Comparison of ENCODE assay signal across 21 cellular contexts in genomic region chr4:119132306-119132705, GRCh38. TPM values are rescaled to one million over a fixed set of nuclear protein-coding genes. Genes with fewer than 3 reads are reported as not detected.
A peak's percentile ranks its signal among the peaks of the same experiment; 100 is the strongest.
DNase-seq lines count a peak whose midpoint lies in the region; ATAC-seq and TF ChIP-seq lines count a peak whose summit lies in the region.
"Had no signal": no experiment of that assay in that cellular context is flagged by ENCODE, and none has a peak within 500 bp of the region (broad histone marks: within the 10 kb centered on the region; RNA-seq: fewer than 3 reads in every experiment).

No MANE protein-coding gene starts in this region.

- DNase-seq in EH (ENCODE audit: low read depth) (peak; percentile 37), PC-3 (peak; percentile 23), fibroblast of peridontal ligament (ENCODE audit: extremely low read depth) (peak; percentile 37), skeletal muscle cell (ENCODE audit: low read depth) (peak; percentile 60), NCI-H187 (lab: John Stamatoyannopoulos, UW) (no peak), ecto neural progenitor cell (ENCODE audit: low spot score) (no peak), islet precursor cell (no peak), body of pancreas (no peak)
- DNase-seq: activated CD4-positive, alpha-beta T cell treated with anti-CD3 and anti-CD28 coated beads for 1 hour; adrenal gland; effector CD4-positive, alpha-beta T cell; NCI-H1436; NCI-H2171 treated with DMSO at 0.1 percent for 48 hours; T1000; uterus had no signal

- H3K79me2 ChIP-seq in PC-3 (ENCODE audit: low read length), result no peaks in the 10 kb centered on the region

- H3K9ac ChIP-seq in PC-3 (ENCODE audit: low read length), result no peak overlapping the region
- H3K9ac ChIP-seq: neural progenitor cell had no signal

- peak overlapping the region; percentile 4; the same call in 1 of the 2 replicates for H3K4me2 ChIP-seq in PC-3 (ENCODE audit: low read length)
- H3K4me2 ChIP-seq: neural progenitor cell had no signal

- POLR2A ChIA-PET in PC-3 (lab: Charles Lee; ENCODE audit: unreplicated experiment), result no interaction called here

- no peak for TF ChIP-seq POLR2A in body of pancreas (IDR thresholded peaks at IDR 0.05)

- no peaks in the 10 kb centered on the region for H3K27me3 ChIP-seq in PC-3 (ENCODE audit: low read length)
- no peaks in the 10 kb centered on the region for H3K27me3 ChIP-seq in body of pancreas
- H3K27me3 ChIP-seq: adrenal gland, neural progenitor cell, uterus had no signal

- H3K27ac ChIP-seq in PC-3 (ENCODE audit: low read length) (no peak overlapping the region), body of pancreas (no peak overlapping the region)
- H3K27ac ChIP-seq: adrenal gland, neural progenitor cell, uterus had no signal

- H3K9me2 ChIP-seq in PC-3 (replicated peaks; ENCODE audit: low read length), result no peaks in the 10 kb centered on the region

- no peaks in the 10 kb centered on the region for H3F3A ChIP-seq in PC-3 (ENCODE audit: low read length, unreplicated experiment)

- H3K9me3 ChIP-seq in PC-3 (ENCODE audit: low read length), result no peaks in the 10 kb centered on the region
- no peaks in the 10 kb centered on the region for H3K9me3 ChIP-seq in body of pancreas
- H3K9me3 ChIP-seq: adrenal gland, uterus had no signal

- no peaks in the 10 kb centered on the region for H3K36me3 ChIP-seq in PC-3 (ENCODE audit: low read depth, low read length)
- no peaks in the 10 kb centered on the region for H3K36me3 ChIP-seq in body of pancreas (replicated peaks in 1 of 2; ENCODE audit: insufficient read depth in 1 of 2, low read depth in 2 of 2)
- H3K36me3 ChIP-seq: adrenal gland, neural progenitor cell, uterus had no signal

- no peak overlapping the region for H2AFZ ChIP-seq in PC-3 (ENCODE audit: low read length)
- H2AFZ ChIP-seq: neural progenitor cell had no signal

- ATAC-seq in PC-3 (peak; percentile 51), body of pancreas (no peak)
- ATAC-seq: activated T-helper 17 cell treated with anti-CD3 and anti-CD28 coated beads, Interleukin-2, amount 50 U/mL, for 72 hours; HCT116; Panc1 had no signal

- CTCF ChIA-PET in PC-3 (lab: Charles Lee), result no interaction called here

- 79 to 86% methylated on average over 5 of the region's 5 CpGs for WGBS in body of pancreas, 2 donors

- no TSS peak for BruUV-seq in PC-3 (replicated peaks; lab: Mats Ljungman, UMichigan)

- intact Hi-C loops in PC-3 (cut with micrococcal nuclease) (no loop called here), body of pancreas (cut with DNase I) (no loop called here)

- H4K20me1 ChIP-seq in PC-3 (ENCODE audit: low read length), result no peaks in the 10 kb centered on the region

- TF ChIP-seq CTCF in PC-3 (conservative IDR thresholded peaks at IDR 0.05; ENCODE audit: low read depth, low read length) (no peak), body of pancreas (IDR thresholded peaks at IDR 0.05) (no peak)

- H3K4me1 ChIP-seq in PC-3 (ENCODE audit: insufficient read depth, low read length), result peaks cover 12% of the 10 kb centered on the region
- peaks cover 20% of the 10 kb centered on the region for H3K4me1 ChIP-seq in body of pancreas
- H3K4me1 ChIP-seq: neural progenitor cell, uterus had no signal

- H3K4me3 ChIP-seq in PC-3 (ENCODE audit: low read length) (no peak overlapping the region), skeletal muscle cell (ENCODE audit: low read depth, low read length) (no peak overlapping the region), body of pancreas (no peak overlapping the region)
- H3K4me3 ChIP-seq: adrenal gland, neural progenitor cell, uterus had no signal

RNA-seq across cellular contexts. Expression of gene MYOZ2, which starts 3.3 kb away (rescaled TPM):
- total RNA-seq in PC-3 (2014; rRNA removed) (not detected in 2 replicates), body of pancreas (not detected)
- total RNA-seq: activated T-helper 17 cell treated with anti-CD3 and anti-CD28 coated beads, Interleukin-2, amount 50 U/mL, for 72 hours; HT-29; mononuclear cell had no signal

Comparison
In these comparisons a context has a peak if more than half of its experiments do, and no peak if none do; other contexts are left out.
1. DNase-seq: peak in EH (single experiment), PC-3 (single experiment), fibroblast of peridontal ligament (single experiment) and skeletal muscle cell (single experiment); none in NCI-H187 (0 of 2), ecto neural progenitor cell (single experiment), islet precursor cell (single experiment) and body of pancreas (0 of 4).